1 cellular context compared by ENCODE assay signal in the genomic region with DNA sequence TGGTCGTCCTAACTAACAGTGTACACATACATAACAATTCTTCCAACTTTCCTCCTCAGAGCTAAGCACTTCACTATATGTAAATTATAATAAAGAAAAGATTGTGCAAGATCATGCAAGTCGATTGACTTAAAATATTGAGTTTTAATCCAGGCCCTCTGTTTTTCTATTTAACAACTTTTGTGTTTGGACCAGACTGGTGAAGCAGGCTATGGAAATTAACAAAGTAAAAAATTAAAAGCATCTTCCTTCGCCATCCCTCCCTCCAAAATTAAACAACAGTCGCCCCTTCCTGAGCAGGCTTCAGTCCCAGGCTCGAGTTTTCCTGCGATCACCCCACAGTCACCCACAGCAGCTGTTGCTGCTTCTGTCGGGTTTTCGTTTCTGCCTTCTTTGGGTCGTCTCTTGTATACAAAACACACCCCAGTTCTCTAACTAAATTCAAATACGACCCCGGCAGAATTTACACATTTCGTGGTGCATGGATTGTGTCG.
A peak's percentile ranks its signal among the peaks of the same experiment; 100 is the strongest.
TF ChIP-seq lines count a peak whose summit lies in the region.

No MANE protein-coding gene starts in this region.

TF ChIP-seq in HepG2, 621 proteins besides CTCF, POLR2A, EP300 and RAD21:
- TF ChIP-seq, protein P1, sequence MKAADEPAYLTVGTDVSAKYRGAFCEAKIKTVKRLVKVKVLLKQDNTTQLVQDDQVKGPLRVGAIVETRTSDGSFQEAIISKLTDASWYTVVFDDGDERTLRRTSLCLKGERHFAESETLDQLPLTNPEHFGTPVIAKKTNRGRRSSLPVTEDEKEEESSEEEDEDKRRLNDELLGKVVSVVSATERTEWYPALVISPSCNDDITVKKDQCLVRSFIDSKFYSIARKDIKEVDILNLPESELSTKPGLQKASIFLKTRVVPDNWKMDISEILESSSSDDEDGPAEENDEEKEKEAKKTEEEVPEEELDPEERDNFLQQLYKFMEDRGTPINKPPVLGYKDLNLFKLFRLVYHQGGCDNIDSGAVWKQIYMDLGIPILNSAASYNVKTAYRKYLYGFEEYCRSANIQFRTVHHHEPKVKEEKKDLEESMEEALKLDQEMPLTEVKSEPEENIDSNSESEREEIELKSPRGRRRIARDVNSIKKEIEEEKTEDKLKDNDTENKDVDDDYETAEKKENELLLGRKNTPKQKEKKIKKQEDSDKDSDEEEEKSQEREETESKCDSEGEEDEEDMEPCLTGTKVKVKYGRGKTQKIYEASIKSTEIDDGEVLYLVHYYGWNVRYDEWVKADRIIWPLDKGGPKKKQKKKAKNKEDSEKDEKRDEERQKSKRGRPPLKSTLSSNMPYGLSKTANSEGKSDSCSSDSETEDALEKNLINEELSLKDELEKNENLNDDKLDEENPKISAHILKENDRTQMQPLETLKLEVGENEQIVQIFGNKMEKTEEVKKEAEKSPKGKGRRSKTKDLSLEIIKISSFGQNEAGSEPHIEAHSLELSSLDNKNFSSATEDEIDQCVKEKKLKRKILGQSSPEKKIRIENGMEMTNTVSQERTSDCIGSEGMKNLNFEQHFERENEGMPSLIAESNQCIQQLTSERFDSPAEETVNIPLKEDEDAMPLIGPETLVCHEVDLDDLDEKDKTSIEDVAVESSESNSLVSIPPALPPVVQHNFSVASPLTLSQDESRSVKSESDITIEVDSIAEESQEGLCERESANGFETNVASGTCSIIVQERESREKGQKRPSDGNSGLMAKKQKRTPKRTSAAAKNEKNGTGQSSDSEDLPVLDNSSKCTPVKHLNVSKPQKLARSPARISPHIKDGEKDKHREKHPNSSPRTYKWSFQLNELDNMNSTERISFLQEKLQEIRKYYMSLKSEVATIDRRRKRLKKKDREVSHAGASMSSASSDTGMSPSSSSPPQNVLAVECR (CRISPR knock-in tag; IDR thresholded peaks at IDR 0.05; ENCODE audit: borderline replicate concordance): no peak
- TF ChIP-seq CBX2 (IDR thresholded peaks at IDR 0.05; ENCODE audit: low read depth, low read length) (peak; percentile 91), CBX2 (CRISPR knock-in tag; IDR thresholded peaks at IDR 0.05; ENCODE audit: low read depth) (no peak), STAG1 (CRISPR knock-in tag; IDR thresholded peaks at IDR 0.05) (no peak), EZH2 (conservative IDR thresholded peaks at IDR 0.05; ENCODE audit: low read depth, low read length) (peak; percentile 79), NCOA2 (CRISPR knock-in tag; IDR thresholded peaks at IDR 0.05) (no peak), JUNB (CRISPR knock-in tag; IDR thresholded peaks at IDR 0.05; ENCODE audit: borderline replicate concordance) (no peak)
TF ChIP-seq in HepG2: peak in this region for 2.
